In genomic region chr5:138180183-138180782, GRCh38 we compare ENCODE assay signal across 9 cellular contexts. TPM values are rescaled to one million over a fixed set of nuclear protein-coding genes. Genes with fewer than 3 reads are reported as not detected.
DNase-seq lines count a peak whose midpoint lies in the region; TF ChIP-seq lines count a peak whose summit lies in the region.
"Had no signal": no experiment of that assay in that cellular context is flagged by ENCODE, and none has a peak within 500 bp of the region (broad histone marks: within the 10 kb centered on the region; RNA-seq: fewer than 3 reads in every experiment).

No MANE protein-coding gene starts in this region.

- H3K27me3 ChIP-seq in MG63, result no peaks in the 10 kb centered on the region

- intact Hi-C loops in activated CD4-positive, alpha-beta memory T cell treated with anti-CD3 and anti-CD28 coated beads for 36 hours (cut with micrococcal nuclease), result loop anchor here (1.0 kb wide), 2 partner anchors 231 to 323 kb away; no protein-coding TSS in a partner anchor

- CTCF ChIA-PET in activated CD4-positive, alpha-beta memory T cell treated with anti-CD3 and anti-CD28 coated beads, Interleukin-2, amount 10 ng/mL, durations not matched to agents 7 days and 5 days (lab: Charles Lee), result interaction anchor here (0.6 to 5.9 kb wide), 12 partner anchors 8 to 324 kb away, joined by 3 to 59 read pairs (median 4); partner anchors contain the start of genes CDC25C and KDM3B
- CTCF ChIA-PET in activated CD4-positive, alpha-beta memory T cell treated with anti-CD3 and anti-CD28 coated beads for 36 hours (lab: Charles Lee), result interaction anchor here (0.6 to 2.5 kb wide), 6 partner anchors 16 to 323 kb away, joined by 3 to 19 read pairs (median 6); partner anchors contain the start of gene KDM3B

- no peak overlapping the region for H3K27ac Mint-ChIP-seq in activated CD4-positive, alpha-beta memory T cell treated with anti-CD3 and anti-CD28 coated beads, Interleukin-2, amount 10 ng/mL, durations not matched to agents 7 days and 5 days
- no peak overlapping the region for H3K27ac Mint-ChIP-seq in activated CD4-positive, alpha-beta memory T cell treated with anti-CD3 and anti-CD28 coated beads for 36 hours
- H3K27ac Mint-ChIP-seq in progenitor cell of endocrine pancreas, result peak overlapping the region; percentile 23

- H3K36me3 Mint-ChIP-seq in activated CD4-positive, alpha-beta memory T cell treated with anti-CD3 and anti-CD28 coated beads, Interleukin-2, amount 10 ng/mL, durations not matched to agents 7 days and 5 days (ENCODE audit: low read depth), result peaks cover 52% of the 10 kb centered on the region
- peaks cover 43% of the 10 kb centered on the region for H3K36me3 Mint-ChIP-seq in activated CD4-positive, alpha-beta memory T cell treated with anti-CD3 and anti-CD28 coated beads for 36 hours
- peaks cover 3% of the 10 kb centered on the region for H3K36me3 Mint-ChIP-seq in progenitor cell of endocrine pancreas (ENCODE audit: insufficient read depth)

- no peaks in the 10 kb centered on the region for H3K9me3 ChIP-seq in MG63

- peak; percentile 56 for TF ChIP-seq CTCF in progenitor cell of endocrine pancreas (IDR thresholded peaks at IDR 0.05; ENCODE audit: unreplicated experiment)

- no peaks in the 10 kb centered on the region for H3K9me3 Mint-ChIP-seq in activated CD4-positive, alpha-beta memory T cell treated with anti-CD3 and anti-CD28 coated beads, Interleukin-2, amount 10 ng/mL, durations not matched to agents 7 days and 5 days
- no peaks in the 10 kb centered on the region for H3K9me3 Mint-ChIP-seq in activated CD4-positive, alpha-beta memory T cell treated with anti-CD3 and anti-CD28 coated beads for 36 hours
- no peaks in the 10 kb centered on the region for H3K9me3 Mint-ChIP-seq in progenitor cell of endocrine pancreas (ENCODE audit: low read depth)

- POLR2A ChIA-PET in activated CD4-positive, alpha-beta memory T cell treated with anti-CD3 and anti-CD28 coated beads, Interleukin-2, amount 10 ng/mL, durations not matched to agents 7 days and 5 days (lab: Charles Lee), result interaction anchor here (0.7 to 5.4 kb wide), 6 partner anchors 33 to 363 kb away, joined by 8 to 44 read pairs (median 22); partner anchors contain the start of genes CDC23, CDC25C, EGR1 and ETF1
- POLR2A ChIA-PET in activated CD4-positive, alpha-beta memory T cell treated with anti-CD3 and anti-CD28 coated beads for 36 hours (lab: Charles Lee), result no interaction called here

- H3K4me1 Mint-ChIP-seq in activated CD4-positive, alpha-beta memory T cell treated with anti-CD3 and anti-CD28 coated beads, Interleukin-2, amount 10 ng/mL, durations not matched to agents 7 days and 5 days, result peaks cover 32% of the 10 kb centered on the region
- H3K4me1 Mint-ChIP-seq in activated CD4-positive, alpha-beta memory T cell treated with anti-CD3 and anti-CD28 coated beads for 36 hours (ENCODE audit: low read depth), result peaks cover 17% of the 10 kb centered on the region
- H3K4me1 Mint-ChIP-seq in progenitor cell of endocrine pancreas (ENCODE audit: low read depth), result peaks cover 4% of the 10 kb centered on the region

- no peak overlapping the region for H3K4me3 Mint-ChIP-seq in activated CD4-positive, alpha-beta memory T cell treated with anti-CD3 and anti-CD28 coated beads, Interleukin-2, amount 10 ng/mL, durations not matched to agents 7 days and 5 days
- H3K4me3 Mint-ChIP-seq in activated CD4-positive, alpha-beta memory T cell treated with anti-CD3 and anti-CD28 coated beads for 36 hours, result no peak overlapping the region
- no peak overlapping the region for H3K4me3 Mint-ChIP-seq in progenitor cell of endocrine pancreas (ENCODE audit: low read depth)

- peak overlapping the region; percentile 84 for H3K4me3 ChIP-seq in MG63

- H3K36me3 ChIP-seq in MG63, result peaks cover 80% of the 10 kb centered on the region

- DNase-seq in activated CD4-positive, alpha-beta memory T cell treated with anti-CD3 and anti-CD28 coated beads, Interleukin-2, amount 10 ng/mL, durations not matched to agents 7 days and 5 days, result peak; percentile 19
- DNase-seq in activated CD4-positive, alpha-beta memory T cell treated with anti-CD3 and anti-CD28 coated beads for 36 hours, result no peak
- DNase-seq in MG63 (no peak), SHP77 (lab: John Stamatoyannopoulos, UW) (peak; percentile 38 to 54), erythroblast (lab: John Stamatoyannopoulos, UW) (peak; percentile 84), progenitor cell of endocrine pancreas (ENCODE audit: low spot score, unreplicated experiment) (no peak), islet precursor cell (no peak)
- DNase-seq in stimulated activated CD4-positive, alpha-beta T cell treated with anti-CD3 and anti-CD28 coated beads, Interleukin-4, amount 100 ng/mL, for 4 hours, result no peak

- H3K27me3 Mint-ChIP-seq in activated CD4-positive, alpha-beta memory T cell treated with anti-CD3 and anti-CD28 coated beads, Interleukin-2, amount 10 ng/mL, durations not matched to agents 7 days and 5 days, result no peaks in the 10 kb centered on the region
- no peaks in the 10 kb centered on the region for H3K27me3 Mint-ChIP-seq in activated CD4-positive, alpha-beta memory T cell treated with anti-CD3 and anti-CD28 coated beads for 36 hours
- no peaks in the 10 kb centered on the region for H3K27me3 Mint-ChIP-seq in progenitor cell of endocrine pancreas

- TF ChIP-seq POLR2A in erythroblast (IDR thresholded peaks at IDR 0.05; ENCODE audit: low read length), result no peak

RNA-seq across cellular contexts. Expression of gene KIF20A, which starts 1.4 kb away (rescaled TPM):
- 10 to 100 TPM; 50.7 to 55.7 TPM for total RNA-seq in activated CD4-positive, alpha-beta memory T cell treated with anti-CD3 and anti-CD28 coated beads, Interleukin-2, amount 10 ng/mL, durations not matched to agents 7 days and 5 days
- 10 to 100 TPM; 55.5 to 60.3 TPM for total RNA-seq in activated CD4-positive, alpha-beta memory T cell treated with anti-CD3 and anti-CD28 coated beads for 36 hours
- total RNA-seq in MG63 (2014; rRNA removed; shearing (Covaris generic); ENCODE audit: low replicate concordance), result 111 and 129 TPM in 2 replicates
- 26.7 and 28.8 TPM in 2 replicates for total RNA-seq in progenitor cell of endocrine pancreas

RNA-seq across cellular contexts. Expression of gene BRD8, which starts 1.9 kb away (rescaled TPM):
- 10 to 100 TPM; 62.9 to 72.7 TPM for total RNA-seq in activated CD4-positive, alpha-beta memory T cell treated with anti-CD3 and anti-CD28 coated beads, Interleukin-2, amount 10 ng/mL, durations not matched to agents 7 days and 5 days
- 10 to 100 TPM; 62.9 to 65.8 TPM for total RNA-seq in activated CD4-positive, alpha-beta memory T cell treated with anti-CD3 and anti-CD28 coated beads for 36 hours
- 64.9 and 106 TPM in 2 replicates for total RNA-seq in MG63 (2014; rRNA removed; shearing (Covaris generic); ENCODE audit: low replicate concordance)
- 141 and 151 TPM in 2 replicates for total RNA-seq in progenitor cell of endocrine pancreas

RNA-seq across cellular contexts. Expression of gene CDC23, which starts 32.8 kb away (rescaled TPM):
- 10 to 100 TPM; 32.3 to 33.3 TPM for total RNA-seq in activated CD4-positive, alpha-beta memory T cell treated with anti-CD3 and anti-CD28 coated beads, Interleukin-2, amount 10 ng/mL, durations not matched to agents 7 days and 5 days
- 10 to 100 TPM; 32.4 to 33.4 TPM for total RNA-seq in activated CD4-positive, alpha-beta memory T cell treated with anti-CD3 and anti-CD28 coated beads for 36 hours
- 33.8 and 44.3 TPM in 2 replicates for total RNA-seq in MG63 (2014; rRNA removed; shearing (Covaris generic); ENCODE audit: low replicate concordance)
- 47.1 and 53.3 TPM in 2 replicates for total RNA-seq in progenitor cell of endocrine pancreas

RNA-seq across cellular contexts. Expression of gene NME5, which starts 41.1 kb away (rescaled TPM):
- not detected for total RNA-seq in activated CD4-positive, alpha-beta memory T cell treated with anti-CD3 and anti-CD28 coated beads, Interleukin-2, amount 10 ng/mL, durations not matched to agents 7 days and 5 days
- total RNA-seq in activated CD4-positive, alpha-beta memory T cell treated with anti-CD3 and anti-CD28 coated beads for 36 hours, result not detected
- not detected in 2 replicates for total RNA-seq in MG63 (2014; rRNA removed; shearing (Covaris generic); ENCODE audit: low replicate concordance)
- total RNA-seq in progenitor cell of endocrine pancreas, result 9.9 and 11.0 TPM in 2 replicates
- total RNA-seq: mononuclear cell had no signal

Comparison
In these comparisons a context has a peak if more than half of its experiments do, and no peak if none do; other contexts are left out.
1. DNase-seq: peak in activated CD4-positive, alpha-beta memory T cell treated with anti-CD3 and anti-CD28 coated beads, Interleukin-2, amount 10 ng/mL, durations not matched to agents 7 days and 5 days (single experiment), SHP77 (2 of 2) and erythroblast (2 of 2); none in activated CD4-positive, alpha-beta memory T cell treated with anti-CD3 and anti-CD28 coated beads for 36 hours (single experiment), MG63 (single experiment), progenitor cell of endocrine pancreas (single experiment), stimulated activated CD4-positive, alpha-beta T cell treated with anti-CD3 and anti-CD28 coated beads, Interleukin-4, amount 100 ng/mL, for 4 hours (0 of 2) and islet precursor cell (single experiment).